In genomic region chr7:129437190-129437589, GRCh38 we compare ENCODE assay signal across 17 cellular contexts.
"Had no signal": no experiment of that assay in that cellular context is flagged by ENCODE, and none has a peak within 500 bp of the region (broad histone marks: within the 10 kb centered on the region; RNA-seq: fewer than 3 reads in every experiment).

No MANE protein-coding gene starts in this region.

- H3K36me3 ChIP-seq: colonic mucosa, esophagus muscularis mucosa had no signal

- H3K27ac Mint-ChIP-seq: activated naive CD4-positive, alpha-beta T cell treated with anti-CD3 and anti-CD28 coated beads, Interleukin-2, amount 10 ng/mL, durations not matched to agents 7 days and 5 days; nephron progenitor cell had no signal

- H3K27ac ChIP-seq: body of pancreas, colonic mucosa, esophagus muscularis mucosa, SK-N-MC had no signal

- H3K4me1 ChIP-seq: colonic mucosa had no signal

- DNase-seq: activated naive CD4-positive, alpha-beta T cell treated with anti-CD3 and anti-CD28 coated beads, Interleukin-2, amount 10 ng/mL, durations not matched to agents 7 days and 5 days; body of pancreas; central memory CD4-positive, alpha-beta T cell; colonic mucosa; hypothalamus; kidney glomerular epithelial cell; mesendoderm; nephron progenitor cell; occipital lobe; right cardiac atrium; Right ventricle myocardium superior; T1000; WERI-Rb-1 had no signal

- H3K27me3 ChIP-seq: body of pancreas, colonic mucosa, esophagus muscularis mucosa had no signal

- H3K4me2 ChIP-seq: smooth muscle cell had no signal

- H3K4me3 ChIP-seq: body of pancreas, colonic mucosa, esophagus muscularis mucosa, SK-N-MC, smooth muscle cell had no signal

- FAIRE-seq: endometrium had no signal

- H3K9me3 ChIP-seq: body of pancreas, colonic mucosa, esophagus muscularis mucosa had no signal

- ATAC-seq: body of pancreas, right cardiac atrium had no signal

- H3K9me3 Mint-ChIP-seq: activated naive CD4-positive, alpha-beta T cell treated with anti-CD3 and anti-CD28 coated beads, Interleukin-2, amount 10 ng/mL, durations not matched to agents 7 days and 5 days; nephron progenitor cell had no signal
